In the genomic region with DNA sequence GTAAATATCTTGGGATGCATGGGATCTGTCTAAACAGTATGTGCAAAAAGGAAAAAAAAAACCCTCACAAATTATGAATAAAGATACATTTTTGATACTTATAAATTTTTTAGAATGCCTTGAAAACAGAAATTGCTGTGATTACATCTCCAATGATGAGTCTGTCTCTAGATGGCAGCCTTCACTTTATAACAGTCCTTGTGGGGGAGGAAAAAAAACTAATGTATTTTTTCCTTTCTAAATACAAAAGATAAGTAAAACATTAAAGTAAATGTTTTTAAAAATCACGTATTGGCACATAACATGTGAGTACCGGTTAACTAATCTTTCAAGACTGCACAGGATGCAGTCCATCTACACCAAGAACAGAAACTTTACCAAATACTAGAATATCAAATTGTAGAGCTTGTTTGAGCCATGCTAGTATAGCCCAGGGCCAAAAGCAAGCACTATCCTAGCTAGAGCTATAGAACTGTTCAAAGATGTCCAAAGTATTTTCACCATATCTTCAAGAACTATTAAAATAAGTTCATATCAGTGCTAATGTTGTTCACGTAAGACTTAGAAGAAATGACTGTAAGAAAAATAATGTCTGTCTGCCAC, we compare ENCODE assay signal across 10 cellular contexts.
DNase-seq lines count a peak whose midpoint lies in the region; ATAC-seq and TF ChIP-seq lines count a peak whose summit lies in the region.
"Had no signal": no experiment of that assay in that cellular context is flagged by ENCODE, and none has a peak within 500 bp of the region (broad histone marks: within the 10 kb centered on the region; RNA-seq: fewer than 3 reads in every experiment).

No MANE protein-coding gene starts in this region.

- peak in 1 of 2 donors; percentile 15 for TF ChIP-seq CTCF in left lung (IDR thresholded peaks at IDR 0.05)
- TF ChIP-seq CTCF in colonic mucosa (IDR thresholded peaks at IDR 0.05) = no peak

- no peaks in the 10 kb centered on the region for H3K9me3 ChIP-seq in Karpas-422 (ENCODE audit: low read length)
- no peaks in the 10 kb centered on the region for H3K9me3 ChIP-seq in left lung
- H3K9me3 ChIP-seq in colonic mucosa = no peaks in the 10 kb centered on the region
- H3K9me3 ChIP-seq: thoracic aorta had no signal

- H4K20me1 ChIP-seq in Karpas-422 (ENCODE audit: insufficient read depth, low read depth, low read length) = no peaks in the 10 kb centered on the region

- H3K27me3 ChIP-seq in Karpas-422 (ENCODE audit: low read length) = no peaks in the 10 kb centered on the region
- H3K27me3 ChIP-seq in left lung = no peaks in the 10 kb centered on the region
- H3K27me3 ChIP-seq in colonic mucosa = no peaks in the 10 kb centered on the region

- H3K79me2 ChIP-seq in Karpas-422 (ENCODE audit: low read length) = 0 out of 2 replicates have a peak, but pooled peaks cover 2% of the 10 kb centered on the region

- DNase-seq in AML-193 (lab: John Stamatoyannopoulos, UW) (peak; percentile 20 to 33), Karpas-422 (peak; percentile 46), brain pericyte (ENCODE audit: low read depth, low spot score) (peak; percentile 13), left lung (no peak), colonic mucosa (no peak), SKM-1 (lab: John Stamatoyannopoulos, UW; ENCODE audit: unreplicated experiment) (no peak)
- DNase-seq: small intestine had no signal

- H3K9ac ChIP-seq in Karpas-422 (ENCODE audit: low read length) (no peak overlapping the region), colonic mucosa (ENCODE audit: low read depth in 2 of 2, low read length in 2 of 2) (no peak overlapping the region)

- no peak overlapping the region for H3K27ac ChIP-seq in Karpas-422 (ENCODE audit: low read length)
- H3K27ac ChIP-seq in left lung = no peak overlapping the region
- no peak overlapping the region for H3K27ac ChIP-seq in colonic mucosa
- H3K27ac ChIP-seq: thoracic aorta had no signal

- no peaks in the 10 kb centered on the region for H3K9me2 ChIP-seq in Karpas-422 (replicated peaks; ENCODE audit: insufficient read depth, low read length)

- H3K4me1 ChIP-seq in Karpas-422 (ENCODE audit: low read length) = peaks cover 27% of the 10 kb centered on the region
- H3K4me1 ChIP-seq in left lung = peaks cover 0 to 47% of the 10 kb centered on the region in 2 donors
- H3K4me1 ChIP-seq in colonic mucosa = no peaks in the 10 kb centered on the region

- H3K36me3 ChIP-seq in Karpas-422 (ENCODE audit: insufficient read depth, low read length) = no peaks in the 10 kb centered on the region
- H3K36me3 ChIP-seq in left lung = no peaks in the 10 kb centered on the region
- H3K36me3 ChIP-seq in colonic mucosa = no peaks in the 10 kb centered on the region
- H3K36me3 ChIP-seq: thoracic aorta had no signal

- no peak overlapping the region for H2AFZ ChIP-seq in Karpas-422 (ENCODE audit: low read length)

- intact Hi-C loops in left lung (cut with DNase I) (loop anchor here in 1 of 2 donors (5.0 kb wide), 1 partner anchor 207 kb away; a partner anchor contains a TSS), colonic mucosa (cut with DNase I) (loop anchor here (10.0 kb wide), 1 partner anchor 471 kb away; no protein-coding TSS in a partner anchor)

- no peak overlapping the region for H3K4me2 ChIP-seq in Karpas-422 (ENCODE audit: low read depth, low read length, poor library complexity, severe bottlenecking)

- ATAC-seq in left lung (peak; percentile 64), GM21529 (IDR thresholded peaks at IDR 0.05; ENCODE audit: unreplicated experiment) (no peak), HG02588 (IDR thresholded peaks at IDR 0.05; ENCODE audit: unreplicated experiment) (no peak)

- H3K4me3 ChIP-seq in Karpas-422 (ENCODE audit: low read length) (no peak overlapping the region), left lung (no peak overlapping the region), colonic mucosa (no peak overlapping the region)
- H3K4me3 ChIP-seq: thoracic aorta had no signal

Comparison
In these comparisons a context has a peak if more than half of its experiments do, and no peak if none do; other contexts are left out.
1. DNase-seq: peak in AML-193 (2 of 2), Karpas-422 (single experiment) and brain pericyte (single experiment); none in left lung (0 of 2), colonic mucosa (single experiment) and SKM-1 (single experiment).